ENCODE assay signal across 8 cellular contexts in the genomic region with DNA sequence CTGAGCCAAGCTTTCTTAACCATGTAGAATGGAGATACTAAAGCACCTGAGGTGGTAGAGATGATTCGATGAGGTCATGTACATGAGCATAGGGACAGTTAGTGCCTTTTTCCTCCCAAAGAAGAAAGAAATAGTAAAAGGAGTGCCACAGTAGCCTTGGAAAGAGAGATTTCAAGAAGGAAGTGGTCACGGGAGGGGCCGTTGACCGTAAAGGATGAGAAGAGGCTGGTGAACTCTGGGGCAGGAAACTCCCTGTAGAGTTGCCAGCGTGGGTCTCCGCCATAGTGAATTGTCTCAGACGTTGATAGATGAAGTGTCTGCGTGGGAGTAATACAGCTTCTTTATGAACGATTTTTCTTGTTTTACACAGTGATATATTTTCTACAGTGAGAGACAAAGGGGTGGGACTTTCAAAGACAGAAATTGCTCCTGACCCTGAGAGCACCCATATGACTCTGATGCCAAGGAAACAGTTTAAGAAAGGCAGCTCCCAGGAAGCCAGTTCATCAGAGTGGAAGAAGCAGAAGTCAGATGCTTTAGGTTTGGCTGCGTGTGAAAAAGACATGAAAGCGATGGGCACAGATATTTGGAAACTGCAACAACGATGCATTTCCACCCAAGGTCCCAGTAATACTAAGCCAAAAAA. TPM values are rescaled to one million over a fixed set of nuclear protein-coding genes. Genes with fewer than 3 reads are reported as not detected.
DNase-seq lines count a peak whose midpoint lies in the region; ATAC-seq and TF ChIP-seq lines count a peak whose summit lies in the region.

No MANE protein-coding gene starts in this region.

- 43 to 58% methylated on average over 12 of the region's 12 CpGs for WGBS in sigmoid colon, 2 donors

- no peak for TF ChIP-seq EP300 in sigmoid colon (IDR thresholded peaks at IDR 0.05)

- no peak overlapping the region for H3K4me3 ChIP-seq in sigmoid colon

- peak; percentile 67 for ATAC-seq in GM18867 (IDR thresholded peaks at IDR 0.05; ENCODE audit: unreplicated experiment)
- peak; percentile 65 for ATAC-seq in HG03354 (IDR thresholded peaks at IDR 0.05; ENCODE audit: poor library complexity, severe bottlenecking, unreplicated experiment)
- peak; percentile 95 for ATAC-seq in activated CD8-positive, alpha-beta T cell treated with anti-CD3 and anti-CD28 coated beads for 36 hours

- peaks cover 0 to 14% (median 9%) of the 10 kb centered on the region in 4 donors for H3K4me1 ChIP-seq in sigmoid colon

- peak; percentile 84 for DNase-seq in activated CD8-positive, alpha-beta T cell treated with anti-CD3 and anti-CD28 coated beads for 36 hours
- DNase-seq in glomerular visceral epithelial cell (ENCODE audit: extremely low spot score) (peak; percentile 81), sigmoid colon (no peak), HCEC 1CT (no peak), glutamatergic neuron (no peak)
- DNase-seq in stimulated activated CD4-positive, alpha-beta T cell treated with anti-CD3 and anti-CD28 coated beads, Interleukin-2, amount 100 ng/mL, for 4 hours (ENCODE audit: low read depth) = peak; percentile 42

- H3K9me3 Mint-ChIP-seq in activated CD8-positive, alpha-beta T cell treated with anti-CD3 and anti-CD28 coated beads for 36 hours = no peaks in the 10 kb centered on the region
- H3K9me3 Mint-ChIP-seq in glutamatergic neuron (ENCODE audit: unreplicated experiment) = no peaks in the 10 kb centered on the region

- no peaks in the 10 kb centered on the region for H3K27me3 ChIP-seq in sigmoid colon

- H3K36me3 Mint-ChIP-seq in activated CD8-positive, alpha-beta T cell treated with anti-CD3 and anti-CD28 coated beads for 36 hours (ENCODE audit: low read depth) = peaks cover 29% of the 10 kb centered on the region
- H3K36me3 Mint-ChIP-seq in glutamatergic neuron (ENCODE audit: unreplicated experiment) = no peaks in the 10 kb centered on the region

- no peak for TF ChIP-seq POLR2A in sigmoid colon (IDR thresholded peaks at IDR 0.05)

- intact Hi-C loops in activated CD8-positive, alpha-beta T cell treated with anti-CD3 and anti-CD28 coated beads for 36 hours (cut with micrococcal nuclease) = no loop called here
- intact Hi-C loops in sigmoid colon (cut with DNase I) = no loop called here

- no peak for TF ChIP-seq CTCF in activated CD8-positive, alpha-beta T cell treated with anti-CD3 and anti-CD28 coated beads for 36 hours (IDR thresholded peaks at IDR 0.05)
- no peak for TF ChIP-seq CTCF in sigmoid colon (IDR thresholded peaks at IDR 0.05)
- TF ChIP-seq CTCF in glutamatergic neuron (IDR thresholded peaks at IDR 0.05; ENCODE audit: partially characterized antibody, unreplicated experiment) = no peak

- CTCF ChIA-PET in activated CD8-positive, alpha-beta T cell treated with anti-CD3 and anti-CD28 coated beads for 36 hours (lab: Charles Lee) = interaction anchor here (1.5 to 1.6 kb wide), 3 partner anchors 23 to 160 kb away, joined by 3 to 6 read pairs (median 4); no protein-coding TSS in a partner anchor

- peak overlapping the region; percentile 38 for H3K4me3 Mint-ChIP-seq in activated CD8-positive, alpha-beta T cell treated with anti-CD3 and anti-CD28 coated beads for 36 hours
- H3K4me3 Mint-ChIP-seq in glutamatergic neuron (ENCODE audit: unreplicated experiment) = no peak overlapping the region

- no peaks in the 10 kb centered on the region for H3K9me3 ChIP-seq in sigmoid colon

- peaks cover 26% of the 10 kb centered on the region for H3K4me1 Mint-ChIP-seq in activated CD8-positive, alpha-beta T cell treated with anti-CD3 and anti-CD28 coated beads for 36 hours (ENCODE audit: low read depth)
- no peaks in the 10 kb centered on the region for H3K4me1 Mint-ChIP-seq in glutamatergic neuron (ENCODE audit: low read depth, unreplicated experiment)

- POLR2A ChIA-PET in activated CD8-positive, alpha-beta T cell treated with anti-CD3 and anti-CD28 coated beads for 36 hours (lab: Charles Lee) = interaction anchor here (0.6 to 2.9 kb wide), 13 partner anchors 9 to 454 kb away, joined by 3 to 8 read pairs (median 3); partner anchors contain the start of genes ECPAS and UGCG

- no peaks in the 10 kb centered on the region for H3K27me3 Mint-ChIP-seq in activated CD8-positive, alpha-beta T cell treated with anti-CD3 and anti-CD28 coated beads for 36 hours
- peaks cover 1% of the 10 kb centered on the region for H3K27me3 Mint-ChIP-seq in glutamatergic neuron (ENCODE audit: unreplicated experiment)

- H3K27ac ChIP-seq in sigmoid colon = peak overlapping the region in 2 of 4 donors; percentile 3 to 29

- H3K36me3 ChIP-seq in sigmoid colon = peaks cover 0 to 26% (median 4%) of the 10 kb centered on the region in 4 donors

- H3K27ac Mint-ChIP-seq in activated CD8-positive, alpha-beta T cell treated with anti-CD3 and anti-CD28 coated beads for 36 hours = peak overlapping the region; percentile 88
- no peak overlapping the region for H3K27ac Mint-ChIP-seq in glutamatergic neuron (ENCODE audit: unreplicated experiment)

RNA-seq across cellular contexts. Expression of gene UGCG, which starts 41.3 kb away (rescaled TPM):
- total RNA-seq in activated CD8-positive, alpha-beta T cell treated with anti-CD3 and anti-CD28 coated beads for 36 hours = 10 to 100 TPM; 13.5 to 14.3 TPM
- total RNA-seq in sigmoid colon = 10 to 100 TPM; 18.6 to 89.3 (median 27.0) TPM
- polyA plus RNA-seq in sigmoid colon = 10 to 100 TPM in 2 of 3 donors, 1 to 10 TPM in 1; 7.8 to 20.7 (median 12.5) TPM
- 16.0 TPM for total RNA-seq in glutamatergic neuron (ENCODE audit: unreplicated experiment)

Comparison
In these comparisons a context has a peak if more than half of its experiments do, and no peak if none do; other contexts are left out.
1. DNase-seq: peak in activated CD8-positive, alpha-beta T cell treated with anti-CD3 and anti-CD28 coated beads for 36 hours (single experiment), glomerular visceral epithelial cell (single experiment) and stimulated activated CD4-positive, alpha-beta T cell treated with anti-CD3 and anti-CD28 coated beads, Interleukin-2, amount 100 ng/mL, for 4 hours (single experiment); none in sigmoid colon (single experiment), HCEC 1CT (single experiment) and glutamatergic neuron (single experiment).
2. Peak in every context shown above with its lines, with median percentiles within 50 percentile points of each other: ATAC-seq.